ENCODE assay signal across 27 cellular contexts in genomic region chr17:81054308-81054707, GRCh38.
"Had no signal": no experiment of that assay in that cellular context is flagged by ENCODE, and none has a peak within 500 bp of the region (broad histone marks: within the 10 kb centered on the region; RNA-seq: fewer than 3 reads in every experiment).

No MANE protein-coding gene starts in this region.

- H3K27ac Mint-ChIP-seq: activated CD4-positive, alpha-beta memory T cell treated with anti-CD3 and anti-CD28 coated beads, Interleukin-2, amount 10 ng/mL, durations not matched to agents 7 days and 5 days; activated CD4-positive, alpha-beta T cell treated with anti-CD3 and anti-CD28 coated beads, Interleukin-2, amount 10 ng/mL, durations not matched to agents 7 days and 5 days; activated naive CD4-positive, alpha-beta T cell treated with anti-CD3 and anti-CD28 coated beads, Interleukin-2, amount 10 ng/mL, durations not matched to agents 7 days and 5 days; activated naive CD8-positive, alpha-beta T cell treated with anti-CD3 and anti-CD28 coated beads, Interleukin-2, amount 10 ng/mL, durations not matched to agents 7 days and 5 days; activated T-cell treated with anti-CD3 and anti-CD28 coated beads, Interleukin-2, amount 50 U/mL, for 24 hours; natural killer cell; progenitor cell of endocrine pancreas; WTC11 had no signal

- DNase-seq: activated CD4-positive, alpha-beta memory T cell treated with anti-CD3 and anti-CD28 coated beads, Interleukin-2, amount 10 ng/mL, durations not matched to agents 7 days and 5 days; activated CD4-positive, alpha-beta T cell treated with anti-CD3 and anti-CD28 coated beads for 1 hour; activated CD4-positive, alpha-beta T cell treated with anti-CD3 and anti-CD28 coated beads, Interleukin-2, amount 10 ng/mL, durations not matched to agents 7 days and 5 days; activated CD8-positive, alpha-beta memory T cell treated with anti-CD3 and anti-CD28 coated beads, Interleukin-2, amount 50 U/mL, for 48 hours; activated gamma-delta T cell; activated naive CD4-positive, alpha-beta T cell treated with anti-CD3 and anti-CD28 coated beads, Interleukin-2, amount 10 ng/mL, durations not matched to agents 7 days and 5 days; activated naive CD8-positive, alpha-beta T cell treated with anti-CD3 and anti-CD28 coated beads, Interleukin-2, amount 10 ng/mL, durations not matched to agents 7 days and 5 days; activated T-cell treated with anti-CD3 and anti-CD28 coated beads, Interleukin-2, amount 50 U/mL, for 24 hours; caudate nucleus; foreskin keratinocyte; heart left ventricle; left lung; mesendoderm; natural killer cell; ovary; right lobe of liver; stimulated activated CD4-positive, alpha-beta T cell treated with anti-CD3 and anti-CD28 coated beads, Interleukin-12 subunit alpha, Interleukin-12 subunit beta, amount 100 ng/mL, for 4 hours; stimulated activated CD4-positive, alpha-beta T cell treated with anti-CD3 and anti-CD28 coated beads, Interleukin-4, amount 100 ng/mL, for 1 hour; stimulated activated naive CD8-positive, alpha-beta T cell treated with anti-CD3 and anti-CD28 coated beads, Interleukin-15, Interleukin-2, amounts not matched to agents 100 U/mL and 50 U/mL, for 24 hours; T-helper 2 cell had no signal

- H3K4me3 ChIP-seq: esophagus muscularis mucosa, heart left ventricle, left lung, lower lobe of right lung, ovary, right lobe of liver, skin epidermis, thoracic aorta had no signal

- H3K36me3 ChIP-seq: neutrophil, ovary, thoracic aorta had no signal

- H3K27me3 Mint-ChIP-seq: activated CD4-positive, alpha-beta memory T cell treated with anti-CD3 and anti-CD28 coated beads, Interleukin-2, amount 10 ng/mL, durations not matched to agents 7 days and 5 days; activated CD4-positive, alpha-beta T cell treated with anti-CD3 and anti-CD28 coated beads, Interleukin-2, amount 10 ng/mL, durations not matched to agents 7 days and 5 days; activated naive CD8-positive, alpha-beta T cell treated with anti-CD3 and anti-CD28 coated beads, Interleukin-2, amount 10 ng/mL, durations not matched to agents 7 days and 5 days; activated T-cell treated with anti-CD3 and anti-CD28 coated beads, Interleukin-2, amount 50 U/mL, for 24 hours; progenitor cell of endocrine pancreas had no signal

- H3K9me3 Mint-ChIP-seq: activated CD4-positive, alpha-beta memory T cell treated with anti-CD3 and anti-CD28 coated beads, Interleukin-2, amount 10 ng/mL, durations not matched to agents 7 days and 5 days; activated CD4-positive, alpha-beta T cell treated with anti-CD3 and anti-CD28 coated beads, Interleukin-2, amount 10 ng/mL, durations not matched to agents 7 days and 5 days; activated naive CD4-positive, alpha-beta T cell treated with anti-CD3 and anti-CD28 coated beads, Interleukin-2, amount 10 ng/mL, durations not matched to agents 7 days and 5 days; activated naive CD8-positive, alpha-beta T cell treated with anti-CD3 and anti-CD28 coated beads, Interleukin-2, amount 10 ng/mL, durations not matched to agents 7 days and 5 days; activated T-cell treated with anti-CD3 and anti-CD28 coated beads, Interleukin-2, amount 50 U/mL, for 24 hours; natural killer cell; WTC11 had no signal

- H3K27ac ChIP-seq: foreskin keratinocyte, heart left ventricle, left lung, neutrophil, ovary, right lobe of liver, thoracic aorta had no signal

- H3K4me3 Mint-ChIP-seq: activated CD4-positive, alpha-beta memory T cell treated with anti-CD3 and anti-CD28 coated beads, Interleukin-2, amount 10 ng/mL, durations not matched to agents 7 days and 5 days; activated CD4-positive, alpha-beta T cell treated with anti-CD3 and anti-CD28 coated beads, Interleukin-2, amount 10 ng/mL, durations not matched to agents 7 days and 5 days; activated naive CD4-positive, alpha-beta T cell treated with anti-CD3 and anti-CD28 coated beads, Interleukin-2, amount 10 ng/mL, durations not matched to agents 7 days and 5 days; activated naive CD8-positive, alpha-beta T cell treated with anti-CD3 and anti-CD28 coated beads, Interleukin-2, amount 10 ng/mL, durations not matched to agents 7 days and 5 days; activated T-cell treated with anti-CD3 and anti-CD28 coated beads, Interleukin-2, amount 50 U/mL, for 24 hours; natural killer cell; WTC11 had no signal

- H3K9me3 ChIP-seq: esophagus muscularis mucosa, heart left ventricle, left lung, lower lobe of right lung, neutrophil, ovary, right lobe of liver, thoracic aorta had no signal

- H3K36me3 Mint-ChIP-seq: activated naive CD4-positive, alpha-beta T cell treated with anti-CD3 and anti-CD28 coated beads, Interleukin-2, amount 10 ng/mL, durations not matched to agents 7 days and 5 days; activated naive CD8-positive, alpha-beta T cell treated with anti-CD3 and anti-CD28 coated beads, Interleukin-2, amount 10 ng/mL, durations not matched to agents 7 days and 5 days; natural killer cell; WTC11 had no signal

- H3K27me3 ChIP-seq: esophagus muscularis mucosa, foreskin keratinocyte, heart left ventricle, left lung, ovary, right lobe of liver had no signal

- ATAC-seq: foreskin keratinocyte; heart left ventricle; left lung; lower lobe of right lung; natural killer cell; right lobe of liver; stimulated activated naive CD8-positive, alpha-beta T cell treated with anti-CD3 and anti-CD28 coated beads, Interleukin-15, Interleukin-2, amounts not matched to agents 100 U/mL and 50 U/mL, for 24 hours; WTC11 had no signal
